In the genomic region with DNA sequence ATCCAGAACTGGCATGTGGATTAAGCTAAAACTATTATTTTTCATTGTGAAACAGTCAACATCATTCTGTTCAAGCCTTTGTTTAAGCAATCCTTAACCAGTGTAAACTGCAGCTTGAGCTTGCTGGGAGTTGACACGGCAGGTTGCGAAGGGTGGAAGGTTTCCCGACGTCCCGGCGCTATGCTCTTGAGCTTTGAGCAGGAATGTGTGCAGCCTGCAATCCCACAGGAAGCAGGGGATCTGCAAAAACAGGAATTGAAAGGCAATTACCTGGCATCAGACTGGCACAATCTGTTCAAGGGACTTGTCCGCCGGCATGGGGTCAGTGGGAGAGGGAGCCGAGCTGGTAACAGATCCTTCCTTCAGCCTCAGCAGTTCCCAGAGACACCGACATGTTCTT, we compare ENCODE assay signal across 18 cellular contexts.
"Had no signal": no experiment of that assay in that cellular context is flagged by ENCODE, and none has a peak within 500 bp of the region (broad histone marks: within the 10 kb centered on the region; RNA-seq: fewer than 3 reads in every experiment).

No MANE protein-coding gene starts in this region.

- ATAC-seq: activated CD8-positive, alpha-beta T cell treated with anti-CD3 and anti-CD28 coated beads for 36 hours; activated naive CD8-positive, alpha-beta T cell treated with anti-CD3 and anti-CD28 coated beads, Interleukin-2, amount 50 U/mL, for 24 hours; effector memory CD8-positive, alpha-beta T cell; esophagus mucosa; left ventricle myocardium superior; naive thymus-derived CD8-positive, alpha-beta T cell had no signal

- DNase-seq: activated CD4-positive, alpha-beta T cell treated with anti-CD3 and anti-CD28 coated beads, Interleukin-2, amount 10 ng/mL, durations not matched to agents 7 days and 5 days; activated CD4-positive, CD25-positive, alpha-beta regulatory T cell treated with anti-CD3 and anti-CD28 coated beads, Interleukin-2, amount 50 U/mL, for 72 hours; activated CD8-positive, alpha-beta T cell treated with anti-CD3 and anti-CD28 coated beads for 36 hours; activated gamma-delta T cell; activated naive CD4-positive, alpha-beta T cell treated with anti-CD3 and anti-CD28 coated beads, Interleukin-2, amount 50 U/mL, for 16 hours; activated naive CD8-positive, alpha-beta T cell treated with anti-CD3 and anti-CD28 coated beads, Interleukin-2, amount 50 U/mL, for 24 hours; aorta; effector memory CD8-positive, alpha-beta T cell; foreskin melanocyte; glutamatergic neuron; hippocampal formation; left ventricle myocardium superior; mammary epithelial cell; naive thymus-derived CD8-positive, alpha-beta T cell; stimulated activated CD4-positive, alpha-beta T cell treated with anti-CD3 and anti-CD28 coated beads, Interleukin-12 subunit alpha, Interleukin-12 subunit beta, amount 100 ng/mL, for 4 hours; thyroid gland; WERI-Rb-1 had no signal
